Comparison of ENCODE assay signal across 8 cellular contexts in the genomic region with DNA sequence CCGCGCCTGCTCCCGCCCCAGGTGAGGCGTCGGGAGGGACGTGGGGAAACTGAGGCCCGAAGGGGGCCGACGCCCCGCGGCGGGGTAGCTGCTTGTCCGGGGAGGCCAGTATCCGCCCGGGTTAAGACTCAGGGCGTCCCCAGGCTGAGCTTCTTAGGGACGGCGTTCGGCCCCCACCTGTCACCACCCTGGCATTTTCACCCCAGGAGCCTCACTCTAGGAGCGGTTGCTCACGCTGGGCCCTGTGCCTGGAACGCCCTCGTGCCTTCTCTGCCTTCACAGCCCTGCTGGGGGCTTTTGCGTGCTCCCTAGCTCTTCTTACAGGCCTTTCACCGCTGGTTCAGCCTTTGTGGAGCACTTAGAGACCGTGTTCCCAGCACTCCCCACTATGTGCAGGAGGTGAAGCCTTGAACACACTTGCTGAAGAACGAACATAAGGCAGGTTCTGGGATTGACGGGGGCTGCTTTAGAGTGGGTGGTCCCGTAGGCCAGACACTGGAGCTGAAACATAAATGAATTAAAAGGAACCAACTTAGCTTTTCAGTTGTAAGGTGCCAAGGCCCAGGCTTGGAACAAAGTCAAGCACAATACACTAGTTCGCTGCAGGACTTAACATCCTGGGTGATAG.
DNase-seq lines count a peak whose midpoint lies in the region; ATAC-seq and TF ChIP-seq lines count a peak whose summit lies in the region.

No MANE protein-coding gene starts in this region.

- no peak for TF ChIP-seq CTCF in HL-60 (IDR thresholded peaks at IDR 0.05; ENCODE audit: insufficient read depth, low read length)
- no peak for TF ChIP-seq CTCF in VCaP (conservative IDR thresholded peaks at IDR 0.05)

- DNase-seq in AG20443 (ENCODE audit: low spot score): peak; percentile 71
- peak in 1 of 2 experiments; percentile 27 for DNase-seq in HL-60 (ENCODE audit: low read depth in 1 of 2, low spot score in 1 of 2)
- peak; percentile 44 for DNase-seq in central memory CD4-positive, alpha-beta T cell
- peak; percentile 47 for DNase-seq in kidney tubule cell (ENCODE audit: low spot score)
- peak; percentile 39 for DNase-seq in stimulated activated CD4-positive, alpha-beta T cell treated with anti-CD3 and anti-CD28 coated beads, Interleukin-1b, Interleukin-23, amount 100 ng/mL, for 48 hours
- DNase-seq in NCI-H128 (lab: John Stamatoyannopoulos, UW; ENCODE audit: unreplicated experiment): no peak

- H3K27ac ChIP-seq in HL-60 (replicated peaks) (peak overlapping the region; percentile 84), VCaP (peak overlapping the region; percentile 90)

- ATAC-seq in GM19328 (IDR thresholded peaks at IDR 0.05; ENCODE audit: unreplicated experiment): peak; percentile 16

- peak overlapping the region; percentile 87 for H3K4me3 ChIP-seq in HL-60 (replicated peaks; ENCODE audit: insufficient read depth, low read length)

- no peaks in the 10 kb centered on the region for H3K27me3 ChIP-seq in HL-60 (ENCODE audit: insufficient read depth, poor library complexity, severe bottlenecking)
